In genomic region chr4:118941149-118941548, GRCh38 we compare ENCODE assay signal across 11 cellular contexts. TPM values are rescaled to one million over a fixed set of nuclear protein-coding genes. Genes with fewer than 3 reads are reported as not detected.
DNase-seq lines count a peak whose midpoint lies in the region; TF ChIP-seq lines count a peak whose summit lies in the region.
"Had no signal": no experiment of that assay in that cellular context is flagged by ENCODE, and none has a peak within 500 bp of the region (broad histone marks: within the 10 kb centered on the region; RNA-seq: fewer than 3 reads in every experiment).

No MANE protein-coding gene starts in this region.

- H3K79me2 ChIP-seq in mammary epithelial cell (ENCODE audit: insufficient read depth, low read length) = no peaks in the 10 kb centered on the region

- no peak overlapping the region for H3K27ac Mint-ChIP-seq in MCF 10A (ENCODE audit: low read depth, unreplicated experiment)

- H3K27ac ChIP-seq in mammary epithelial cell (ENCODE audit: insufficient read depth, low read depth, low read length) (no peak overlapping the region), coronary artery (peak overlapping the region; percentile 84 to 86), liver (ENCODE audit: low read depth in 1 of 2, low read length in 2 of 2) (peak overlapping the region in 1 of 2 donors; percentile 46)

- H3K27me3 ChIP-seq in mammary epithelial cell (ENCODE audit: insufficient read depth, low read length) (no peaks in the 10 kb centered on the region), liver (ENCODE audit: control insufficient read depth in 4 of 4, insufficient read depth in 4 of 4, low read length in 3 of 4) (no peaks in the 10 kb centered on the region), H7 (ENCODE audit: control insufficient read depth, insufficient read depth, low read length) (no peaks in the 10 kb centered on the region)
- H3K27me3 ChIP-seq: spleen had no signal

- no peak for TF ChIP-seq RAD21 in liver (IDR thresholded peaks at IDR 0.05)

- H3K4me2 ChIP-seq in mammary epithelial cell (ENCODE audit: insufficient read depth, low read depth, low read length) = no peak overlapping the region

- H3K9me3 ChIP-seq in mammary epithelial cell (replicated peaks; ENCODE audit: insufficient read depth, low read length) = no peaks in the 10 kb centered on the region
- no peaks in the 10 kb centered on the region for H3K9me3 ChIP-seq in liver (ENCODE audit: control insufficient read depth in 4 of 4, low read length in 3 of 4)
- H3K9me3 ChIP-seq: mucosa of descending colon, spleen had no signal

- H3K4me3 Mint-ChIP-seq in MCF 10A (ENCODE audit: unreplicated experiment) = no peak overlapping the region

- H3K9ac ChIP-seq in mammary epithelial cell (ENCODE audit: insufficient read depth, low read length) = no peak overlapping the region
- H3K9ac ChIP-seq in liver (ENCODE audit: low read depth in 1 of 2, low read length in 2 of 2) = no peak overlapping the region

- peaks cover 15% of the 10 kb centered on the region for H3K27me3 Mint-ChIP-seq in MCF 10A (ENCODE audit: insufficient read depth, unreplicated experiment)

- no peaks in the 10 kb centered on the region for H3K9me3 Mint-ChIP-seq in MCF 10A (ENCODE audit: unreplicated experiment)

- POLR2A ChIA-PET in MCF 10A (lab: Yijun Ruan, JAX) = interaction anchor here (1.4 to 1.7 kb wide), 2 partner anchors 12 to 30 kb away, joined by 6 read pairs; no protein-coding TSS in a partner anchor

- CTCF ChIA-PET in MCF 10A (lab: Yijun Ruan, JAX) = no interaction called here
- CTCF ChIA-PET in mammary epithelial cell (lab: Charles Lee; ENCODE audit: low non-redundant PET) = no interaction called here

- dilution Hi-C loops in mammary epithelial cell (cut with HindIII; ENCODE audit: low sequenced_read_pairs) = no loop called here

- H3K4me1 ChIP-seq in mammary epithelial cell (ENCODE audit: insufficient read depth, low read length) = peaks cover 6% of the 10 kb centered on the region
- peaks cover 2 to 10% (median 6%) of the 10 kb centered on the region in 4 donors for H3K4me1 ChIP-seq in liver (ENCODE audit: control insufficient read depth in 4 of 4, insufficient read depth in 4 of 4, low read length in 3 of 4)

- in situ Hi-C loops in mammary epithelial cell (cut with MboI; ENCODE audit: low sequenced_read_pairs in 2 of 2) = no loop called here
- in situ Hi-C loops in GM13977 (cut with MboI; ENCODE audit: low pct_unique_long_range_greater_than_20kb, low sequenced_read_pairs, unreplicated experiment) = no loop called here

- H4K20me1 ChIP-seq in mammary epithelial cell (ENCODE audit: insufficient read depth, low read length) = no peaks in the 10 kb centered on the region

- no peak overlapping the region for H3K4me3 ChIP-seq in mammary epithelial cell (replicated peaks in 1 of 3; ENCODE audit: insufficient read depth in 1 of 3, low read depth in 2 of 3, low read length in 3 of 3)
- peak overlapping the region; percentile 59 for H3K4me3 ChIP-seq in coronary artery
- H3K4me3 ChIP-seq in liver (ENCODE audit: low read depth in 1 of 3, low read length in 3 of 3) = no peak overlapping the region
- no peak overlapping the region for H3K4me3 ChIP-seq in H7 (ENCODE audit: insufficient read depth, low read depth, low read length)
- H3K4me3 ChIP-seq: mucosa of descending colon, spleen had no signal

- H2AFZ ChIP-seq in mammary epithelial cell (ENCODE audit: low read depth, low read length) = no peak overlapping the region

- TF ChIP-seq CTCF in MCF 10A (IDR thresholded peaks at IDR 0.05; ENCODE audit: unreplicated experiment) = no peak
- no peak for TF ChIP-seq CTCF in mammary epithelial cell (conservative IDR thresholded peaks at IDR 0.05 in 1 of 2, IDR thresholded peaks at IDR 0.05 in 1 of 2; ENCODE audit: extremely low read depth in 1 of 2, insufficient read depth in 1 of 2, low read depth in 1 of 2, low read length in 2 of 2)
- no peak for TF ChIP-seq CTCF in coronary artery (IDR thresholded peaks at IDR 0.05)
- TF ChIP-seq CTCF in liver (IDR thresholded peaks at IDR 0.05; ENCODE audit: low read depth, low read length, missing input control) = no peak
- no peak for TF ChIP-seq CTCF in GM13977 (IDR thresholded peaks at IDR 0.05; ENCODE audit: extremely low read depth, insufficient read depth, missing control alignments)

- DNase-seq in MCF 10A (ENCODE audit: unreplicated experiment) = peak; percentile 75
- no peak for DNase-seq in mammary epithelial cell
- no peak for DNase-seq in coronary artery (ENCODE audit: low spot score)
- no peak for DNase-seq in NCI-H82 (lab: John Stamatoyannopoulos, UW)
- no peak for DNase-seq in stimulated activated CD8-positive, alpha-beta memory T cell treated with anti-CD3 and anti-CD28 coated beads, Interleukin-4, amount 100 ng/mL, for 48 hours
- DNase-seq in H7 = no peak
- DNase-seq in GM13977 (ENCODE audit: low spot score) = no peak
- DNase-seq: effector memory CD4-positive, alpha-beta T cell; spleen had no signal

- H3K36me3 ChIP-seq in mammary epithelial cell (ENCODE audit: insufficient read depth, low read length) (no peaks in the 10 kb centered on the region), liver (ENCODE audit: control insufficient read depth in 4 of 4, insufficient read depth in 3 of 4, low read depth in 1 of 4, low read length in 3 of 4) (no peaks in the 10 kb centered on the region), H7 (replicated peaks; ENCODE audit: control insufficient read depth, insufficient read depth, low read length) (no peaks in the 10 kb centered on the region)
- H3K36me3 ChIP-seq: spleen had no signal

- BruUV-seq in MCF 10A (replicated peaks; lab: Mats Ljungman, UMichigan) (no TSS peak), mammary epithelial cell (replicated peaks; lab: Mats Ljungman, UMichigan) (no TSS peak)

- intact Hi-C loops in MCF 10A (cut with micrococcal nuclease) = no loop called here
- intact Hi-C loops in mammary epithelial cell (cut with micrococcal nuclease) = no loop called here

- no peaks in the 10 kb centered on the region for H3K36me3 Mint-ChIP-seq in MCF 10A (ENCODE audit: insufficient read depth, unreplicated experiment)

- H3K4me1 Mint-ChIP-seq in MCF 10A (ENCODE audit: insufficient read depth, unreplicated experiment) = peaks cover 6% of the 10 kb centered on the region

- WGBS in mammary epithelial cell (ENCODE audit: low coverage, missing lambda C conversion rate) = 69% methylated on average over 1 of the region's 1 CpG
- 12% methylated on average over 1 of the region's 1 CpG for WGBS in liver

TF ChIP-seq in liver, 16 proteins besides CTCF, POLR2A, EP300 and RAD21 (continues in another document):
- TF ChIP-seq HNF4A (conservative IDR thresholded peaks at IDR 0.05) (peak in 1 of 2 donors; percentile 49), RXRA (IDR thresholded peaks at IDR 0.05) (peak; percentile 30 to 55), NR2F2 (IDR thresholded peaks at IDR 0.05) (no peak), GABPA (IDR thresholded peaks at IDR 0.05 in 1 of 2, conservative IDR thresholded peaks at IDR 0.05 in 1 of 2) (no peak), EGR1 (IDR thresholded peaks at IDR 0.05; ENCODE audit: low read depth in 2 of 2) (peak in 1 of 2 donors; percentile 50), SP1 (IDR thresholded peaks at IDR 0.05) (no peak), MAX (IDR thresholded peaks at IDR 0.05) (peak; percentile 77), REST (IDR thresholded peaks at IDR 0.05) (no peak), JUND (IDR thresholded peaks at IDR 0.05) (peak; percentile 16 to 19), YY1 (IDR thresholded peaks at IDR 0.05) (peak; percentile 40), FOXA1 (IDR thresholded peaks at IDR 0.05) (peak; percentile 7), HNF4G (IDR thresholded peaks at IDR 0.05) (no peak), FOXA2 (IDR thresholded peaks at IDR 0.05) (peak; percentile 56), ATF3 (IDR thresholded peaks at IDR 0.05) (no peak)

RNA-seq across cellular contexts. Expression of gene SYNPO2, which starts 52.5 kb away (rescaled TPM):
- total RNA-seq in MCF 10A (2022) (0.42 and 0.61 TPM in 2 replicates), mammary epithelial cell (10 to 100 TPM in 1 of 2 donors, 1 to 10 TPM in 1; 3.3 to 11.2 TPM), liver (10 to 100 TPM in 1 of 2 donors, 1 to 10 TPM in 1; 2.7 to 10.9 TPM)
- polyA plus RNA-seq in mammary epithelial cell (0.22 TPM), liver (1 to 10 TPM; 2.4 to 4.2 TPM)
- polyA minus RNA-seq in mammary epithelial cell = 0.41 TPM
- total RNA-seq in H7 (2014; rRNA removed; shearing (Covaris generic)) = 0.38 and 0.41 TPM in 2 replicates
